In the genomic region with DNA sequence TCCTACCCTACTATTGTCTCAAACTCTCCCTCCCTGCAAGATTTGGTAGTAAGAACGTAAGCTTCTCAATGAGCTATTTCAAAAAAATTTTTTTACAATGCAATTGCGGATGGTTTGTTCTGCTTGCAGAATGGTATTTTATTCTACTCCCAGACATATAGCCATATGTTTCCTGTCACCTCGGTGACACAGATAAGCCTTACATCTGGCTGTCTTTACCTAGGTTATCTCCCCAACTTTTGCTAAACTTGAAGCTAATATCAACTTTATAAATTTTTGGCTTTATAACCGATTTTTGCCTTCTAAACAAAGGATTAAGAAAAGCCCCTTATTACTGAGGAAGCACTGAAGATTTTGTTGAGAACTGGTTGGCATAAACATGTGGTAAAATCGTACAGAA, we compare ENCODE assay signal across 22 cellular contexts.
"Had no signal": no experiment of that assay in that cellular context is flagged by ENCODE, and none has a peak within 500 bp of the region (broad histone marks: within the 10 kb centered on the region; RNA-seq: fewer than 3 reads in every experiment).

No MANE protein-coding gene starts in this region.

- H3K36me3 ChIP-seq: right atrium auricular region, thoracic aorta, upper lobe of left lung had no signal

- H3K27ac ChIP-seq: coronary artery, psoas muscle, right atrium auricular region, thoracic aorta, upper lobe of left lung had no signal

- H3K9me3 ChIP-seq: psoas muscle, right atrium auricular region, thoracic aorta had no signal

- H3K4me3 ChIP-seq: coronary artery, psoas muscle, right atrium auricular region, thoracic aorta, upper lobe of left lung had no signal

- H3K36me3 Mint-ChIP-seq: activated naive CD8-positive, alpha-beta T cell treated with anti-CD3 and anti-CD28 coated beads, Interleukin-2, amount 10 ng/mL, durations not matched to agents 7 days and 5 days had no signal

- H3K27ac Mint-ChIP-seq: activated B cell treated with CpG ODN at 0.5 μM for 24 hours; activated naive CD8-positive, alpha-beta T cell treated with anti-CD3 and anti-CD28 coated beads, Interleukin-2, amount 10 ng/mL, durations not matched to agents 7 days and 5 days; nephron progenitor cell; T-helper 1 cell treated with Interleukin-12 subunit alpha and Interleukin-12 subunit beta and Interleukin-4 antibody, amounts not matched to agents 30 μg/mL and 1 μg/mL, for 36 hours had no signal

- H3K27me3 ChIP-seq: right atrium auricular region, upper lobe of left lung had no signal

- H3K9me3 Mint-ChIP-seq: activated B cell treated with CpG ODN at 0.5 μM for 24 hours; activated naive CD8-positive, alpha-beta T cell treated with anti-CD3 and anti-CD28 coated beads, Interleukin-2, amount 10 ng/mL, durations not matched to agents 7 days and 5 days; activated T-cell treated with anti-CD3 and anti-CD28 coated beads, Interleukin-2, amount 50 U/mL, for 4 hours; nephron progenitor cell; T-helper 1 cell treated with Interleukin-12 subunit alpha and Interleukin-12 subunit beta and Interleukin-4 antibody, amounts not matched to agents 30 μg/mL and 1 μg/mL, for 36 hours had no signal

- ATAC-seq: activated T-cell treated with anti-CD3 and anti-CD28 coated beads, Interleukin-2, amount 50 U/mL, for 4 hours; left ventricle myocardium superior; psoas muscle had no signal

- DNase-seq: activated B cell treated with CpG ODN at 0.5 μM for 24 hours; activated CD4-positive, alpha-beta T cell treated with anti-CD3 and anti-CD28 coated beads for 4 hours; activated CD4-positive, alpha-beta T cell treated with anti-CD3 and anti-CD28 coated beads, Interleukin-2, amount 50 U/mL, for 48 hours; activated CD8-positive, alpha-beta memory T cell treated with anti-CD3 and anti-CD28 coated beads, Interleukin-2, amount 50 U/mL, for 48 hours; activated naive CD4-positive, alpha-beta T cell treated with Interleukin-2 at 50 U/mL for 16 hours; activated naive CD8-positive, alpha-beta T cell treated with anti-CD3 and anti-CD28 coated beads, Interleukin-2, amount 10 ng/mL, durations not matched to agents 7 days and 5 days; activated T-cell treated with anti-CD3 and anti-CD28 coated beads, Interleukin-2, amount 50 U/mL, for 4 hours; amniotic stem cell; cerebellar nuclear complex; foreskin fibroblast; left ventricle myocardium superior; mammary epithelial cell; nephron progenitor cell; psoas muscle; stimulated activated CD4-positive, alpha-beta T cell treated with anti-CD3 and anti-CD28 coated beads, Interleukin-4, amount 100 ng/mL, for 24 hours; stimulated activated naive CD4-positive, alpha-beta T cell treated with Interleukin-2 at 50 U/mL for 16 hours; T1000; upper lobe of left lung had no signal

- H3K4me1 ChIP-seq: psoas muscle, right atrium auricular region had no signal
